Comparison of ENCODE assay signal across 10 cellular contexts in the genomic region with DNA sequence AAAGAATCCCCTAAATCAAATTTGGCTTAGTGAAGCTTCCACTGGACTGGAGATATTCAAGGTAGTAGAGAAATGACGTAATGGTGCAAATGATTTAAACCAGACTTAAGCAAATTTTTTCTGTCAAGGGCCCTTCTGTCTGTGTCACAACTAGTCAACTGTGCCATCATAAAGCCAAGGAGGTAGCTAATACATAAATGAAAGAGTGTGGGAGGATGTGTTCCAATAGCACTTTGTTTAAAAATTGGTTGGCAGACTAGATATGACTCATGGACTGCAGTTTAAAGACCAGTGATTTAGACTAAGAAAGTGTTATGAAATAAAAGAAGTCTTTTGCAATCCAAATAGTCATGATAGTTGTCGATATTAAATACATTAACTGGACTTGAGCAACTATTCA. TPM values are rescaled to one million over a fixed set of nuclear protein-coding genes. Genes with fewer than 3 reads are reported as not detected.
A peak's percentile ranks its signal among the peaks of the same experiment; 100 is the strongest.
DNase-seq lines count a peak whose midpoint lies in the region; ATAC-seq and FAIRE-seq lines count a peak whose summit lies in the region.
"Had no signal": no experiment of that assay in that cellular context is flagged by ENCODE, and none has a peak within 500 bp of the region (broad histone marks: within the 10 kb centered on the region; RNA-seq: fewer than 3 reads in every experiment).

No MANE protein-coding gene starts in this region.

- ATAC-seq in GM19372 (IDR thresholded peaks at IDR 0.05; ENCODE audit: low read depth, unreplicated experiment) (peak; percentile 70), HG03025 (IDR thresholded peaks at IDR 0.05; ENCODE audit: low FRiP score, unreplicated experiment) (peak; percentile 63)

- FAIRE-seq in RCC 7860 (lab: Jason Lieb, UNC): peak; percentile 84

- DNase-seq in CD1c-positive myeloid dendritic cell (ENCODE audit: extremely low spot score): peak; percentile 1
- DNase-seq in RCC 7860 (ENCODE audit: low spot score): peak; percentile 58
- DNase-seq in SHP77 (lab: John Stamatoyannopoulos, UW): no peak
- DNase-seq in SK-N-DZ (ENCODE audit: low spot score): no peak
- DNase-seq in NCI-H146 treated with DMSO at 0.1 percent for 48 hours (lab: John Stamatoyannopoulos, UW; ENCODE audit: unreplicated experiment): no peak
- DNase-seq in stimulated activated CD4-positive, alpha-beta T cell treated with anti-CD3 and anti-CD28 coated beads, Interleukin-4, amount 100 ng/mL, for 24 hours: no peak
- DNase-seq: head of caudate nucleus; stimulated activated CD8-positive, alpha-beta memory T cell treated with anti-CD3 and anti-CD28 coated beads, Interleukin-4, amount 100 ng/mL, for 48 hours had no signal

RNA-seq across cellular contexts. Expression of gene TEX13C, which starts 24.3 kb away (rescaled TPM):
- polyA plus RNA-seq in SK-N-DZ (2014; cell fraction: cytosol; rRNA removed): not detected in 2 replicates
- polyA plus RNA-seq in SK-N-DZ (2014; cell fraction: nucleus; rRNA removed): not detected in 2 replicates

Comparison
In these comparisons a context has a peak if more than half of its experiments do, and no peak if none do; other contexts are left out.
1. DNase-seq: peak in CD1c-positive myeloid dendritic cell (single experiment) and RCC 7860 (single experiment); none in SHP77 (0 of 2), SK-N-DZ (single experiment), NCI-H146 treated with DMSO at 0.1 percent for 48 hours (single experiment) and stimulated activated CD4-positive, alpha-beta T cell treated with anti-CD3 and anti-CD28 coated beads, Interleukin-4, amount 100 ng/mL, for 24 hours (single experiment).